Comparison of ENCODE assay signal across 29 cellular contexts in the genomic region with DNA sequence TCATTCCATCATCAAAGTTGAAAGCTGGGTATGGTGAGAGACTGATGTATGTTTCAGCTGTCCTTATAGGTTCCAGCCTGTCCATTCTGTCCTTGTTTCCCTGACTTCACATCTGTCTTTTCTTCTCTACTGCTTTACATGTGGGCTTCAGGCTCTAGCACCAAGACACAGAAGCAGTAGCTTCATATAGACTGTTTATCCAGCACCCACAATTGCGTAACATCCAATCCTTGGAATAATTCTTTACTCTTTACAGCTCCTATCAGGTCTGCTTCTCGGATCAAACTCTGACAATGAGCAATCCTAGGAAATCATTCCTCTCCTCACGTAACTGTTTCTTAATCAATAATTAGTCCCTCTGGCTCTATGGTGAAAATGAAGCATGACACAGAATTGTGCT.
"Had no signal": no experiment of that assay in that cellular context is flagged by ENCODE, and none has a peak within 500 bp of the region (broad histone marks: within the 10 kb centered on the region; RNA-seq: fewer than 3 reads in every experiment).

No MANE protein-coding gene starts in this region.

- H3K36me3 ChIP-seq: stomach, suprapubic skin, thoracic aorta, thyroid gland, tibial artery, tibial nerve, transverse colon, upper lobe of left lung, upper lobe of right lung, uterus, vagina had no signal

- H3K27ac Mint-ChIP-seq: stimulated activated effector memory CD8-positive, alpha-beta T cell treated with anti-CD3 and anti-CD28 coated beads, Interleukin-12 subunit alpha, Interleukin-12 subunit beta, amount 100 ng/mL, for 72 hours; stimulated activated memory B cell treated with anti-CD40 and anti-IgM and Interleukin-4, amounts not matched to agents 10 μg/mL and 1 μg/mL and 100 μg/mL, for 72 hours; stimulated activated naive B cell treated with anti-CD40 and anti-IgM and Interleukin-4, amounts not matched to agents 10 μg/mL and 1 μg/mL and 100 μg/mL, for 72 hours; stimulated activated naive CD8-positive, alpha-beta T cell treated with anti-CD3 and anti-CD28 coated beads, Interleukin-15, amount 100 ng/mL, for 72 hours; stimulated activated naive CD8-positive, alpha-beta T cell treated with anti-CD3 and anti-CD28 coated beads, Interleukin-15, Interleukin-2, amounts not matched to agents 100 ng/mL and 50 ng/mL, for 24 hours; type B pancreatic cell had no signal

- H3K4me3 ChIP-seq: stomach, suprapubic skin, testis, thoracic aorta, thyroid gland, tibial artery, tibial nerve, transverse colon, upper lobe of left lung, upper lobe of right lung, uterus, vagina had no signal

- H3K4me1 ChIP-seq: stomach, suprapubic skin, testis, thyroid gland, tibial artery, tibial nerve, transverse colon, upper lobe of left lung, upper lobe of right lung, uterus, vagina had no signal

- ATAC-seq: stimulated activated effector memory CD8-positive, alpha-beta T cell treated with anti-CD3 and anti-CD28 coated beads, Interleukin-12 subunit alpha, Interleukin-12 subunit beta, amount 100 ng/mL, for 72 hours; stimulated activated memory B cell treated with anti-CD40 and anti-IgM and Interleukin-4, amounts not matched to agents 10 μg/mL and 1 μg/mL and 100 μg/mL, for 72 hours; stimulated activated naive B cell treated with anti-CD40 and anti-IgM and Interleukin-4, amounts not matched to agents 10 μg/mL and 1 μg/mL and 100 μg/mL, for 72 hours; stimulated activated naive CD8-positive, alpha-beta T cell treated with anti-CD3 and anti-CD28 coated beads, Interleukin-15, amount 100 ng/mL, for 72 hours; stimulated activated naive CD8-positive, alpha-beta T cell treated with anti-CD3 and anti-CD28 coated beads, Interleukin-15, Interleukin-2, amounts not matched to agents 100 U/mL and 50 U/mL, for 24 hours; upper lobe of right lung had no signal

- H3K9me3 ChIP-seq: stomach, suprapubic skin, testis, thoracic aorta, thyroid gland, tibial artery, tibial nerve, transverse colon, upper lobe of left lung, upper lobe of right lung, uterus, vagina had no signal

- H3K27me3 ChIP-seq: stomach, suprapubic skin, testis, thyroid gland, tibial artery, tibial nerve, transverse colon, upper lobe of left lung, upper lobe of right lung, uterus, vagina had no signal

- H3K27ac ChIP-seq: stomach, suprapubic skin, testis, thoracic aorta, thyroid gland, tibial artery, tibial nerve, transverse colon, upper lobe of left lung, upper lobe of right lung, uterus, vagina had no signal

- DNase-seq: stimulated activated CD4-positive, alpha-beta T cell treated with anti-CD3 and anti-CD28 coated beads, Interleukin-2, amount 100 ng/mL, for 48 hours; stimulated activated CD4-positive, alpha-beta T cell treated with anti-CD3 and anti-CD28 coated beads, Interleukin-4, amount 100 ng/mL, for 1 hour; stimulated activated CD4-positive, alpha-beta T cell treated with anti-CD3 and anti-CD28 coated beads, Interleukin-4, amount 100 ng/mL, for 24 hours; stimulated activated CD4-positive, alpha-beta T cell treated with anti-CD3 and anti-CD28 coated beads, Interleukin-4, amount 100 ng/mL, for 4 hours; stimulated activated CD8-positive, alpha-beta memory T cell treated with anti-CD3 and anti-CD28 coated beads, Interleukin-4, amount 100 ng/mL, for 48 hours; stimulated activated naive B cell treated with anti-CD40 and anti-IgM and Interleukin-4, amounts not matched to agents 10 μg/mL and 1 μg/mL and 100 μg/mL, for 72 hours; stimulated activated naive CD4-positive, alpha-beta T cell; stimulated activated naive CD4-positive, alpha-beta T cell treated with Interleukin-2 at 50 U/mL for 16 hours; stimulated activated naive CD8-positive, alpha-beta T cell treated with anti-CD3 and anti-CD28 coated beads, Interleukin-15, amount 100 ng/mL, for 72 hours; stimulated activated naive CD8-positive, alpha-beta T cell treated with anti-CD3 and anti-CD28 coated beads, Interleukin-15, Interleukin-2, amounts not matched to agents 100 U/mL and 50 U/mL, for 24 hours; stomach; substantia nigra; testis; thyroid gland; tibial artery; transverse colon; trophoblast cell; upper lobe of left lung; upper lobe of right lung; uterus had no signal

- H3K27me3 Mint-ChIP-seq: stimulated activated memory B cell treated with anti-CD40 and anti-IgM and Interleukin-4, amounts not matched to agents 10 μg/mL and 1 μg/mL and 100 μg/mL, for 72 hours; stimulated activated naive B cell treated with anti-CD40 and anti-IgM and Interleukin-4, amounts not matched to agents 10 μg/mL and 1 μg/mL and 100 μg/mL, for 72 hours; stimulated activated naive CD8-positive, alpha-beta T cell treated with anti-CD3 and anti-CD28 coated beads, Interleukin-15, amount 100 ng/mL, for 72 hours; stimulated activated naive CD8-positive, alpha-beta T cell treated with anti-CD3 and anti-CD28 coated beads, Interleukin-15, Interleukin-2, amounts not matched to agents 100 ng/mL and 50 ng/mL, for 24 hours; type B pancreatic cell had no signal

- FAIRE-seq: urothelium cell line had no signal

- H3K4me3 Mint-ChIP-seq: stimulated activated effector memory CD8-positive, alpha-beta T cell treated with anti-CD3 and anti-CD28 coated beads, Interleukin-12 subunit alpha, Interleukin-12 subunit beta, amount 100 ng/mL, for 72 hours; stimulated activated memory B cell treated with anti-CD40 and anti-IgM and Interleukin-4, amounts not matched to agents 10 μg/mL and 1 μg/mL and 100 μg/mL, for 72 hours; stimulated activated naive B cell treated with anti-CD40 and anti-IgM and Interleukin-4, amounts not matched to agents 10 μg/mL and 1 μg/mL and 100 μg/mL, for 72 hours; stimulated activated naive CD8-positive, alpha-beta T cell treated with anti-CD3 and anti-CD28 coated beads, Interleukin-15, amount 100 ng/mL, for 72 hours; stimulated activated naive CD8-positive, alpha-beta T cell treated with anti-CD3 and anti-CD28 coated beads, Interleukin-15, Interleukin-2, amounts not matched to agents 100 ng/mL and 50 ng/mL, for 24 hours; type B pancreatic cell had no signal

- H3K36me3 Mint-ChIP-seq: stimulated activated effector memory CD8-positive, alpha-beta T cell treated with anti-CD3 and anti-CD28 coated beads, Interleukin-12 subunit alpha, Interleukin-12 subunit beta, amount 100 ng/mL, for 72 hours; stimulated activated memory B cell treated with anti-CD40 and anti-IgM and Interleukin-4, amounts not matched to agents 10 μg/mL and 1 μg/mL and 100 μg/mL, for 72 hours; stimulated activated naive B cell treated with anti-CD40 and anti-IgM and Interleukin-4, amounts not matched to agents 10 μg/mL and 1 μg/mL and 100 μg/mL, for 72 hours; type B pancreatic cell had no signal

- H3K4me1 Mint-ChIP-seq: stimulated activated effector memory CD8-positive, alpha-beta T cell treated with anti-CD3 and anti-CD28 coated beads, Interleukin-12 subunit alpha, Interleukin-12 subunit beta, amount 100 ng/mL, for 72 hours; stimulated activated memory B cell treated with anti-CD40 and anti-IgM and Interleukin-4, amounts not matched to agents 10 μg/mL and 1 μg/mL and 100 μg/mL, for 72 hours; stimulated activated naive B cell treated with anti-CD40 and anti-IgM and Interleukin-4, amounts not matched to agents 10 μg/mL and 1 μg/mL and 100 μg/mL, for 72 hours; stimulated activated naive CD8-positive, alpha-beta T cell treated with anti-CD3 and anti-CD28 coated beads, Interleukin-15, amount 100 ng/mL, for 72 hours had no signal

- H3K9me3 Mint-ChIP-seq: stimulated activated naive CD8-positive, alpha-beta T cell treated with anti-CD3 and anti-CD28 coated beads, Interleukin-15, amount 100 ng/mL, for 72 hours; stimulated activated naive CD8-positive, alpha-beta T cell treated with anti-CD3 and anti-CD28 coated beads, Interleukin-15, Interleukin-2, amounts not matched to agents 100 ng/mL and 50 ng/mL, for 24 hours; type B pancreatic cell had no signal
